In the genomic region with DNA sequence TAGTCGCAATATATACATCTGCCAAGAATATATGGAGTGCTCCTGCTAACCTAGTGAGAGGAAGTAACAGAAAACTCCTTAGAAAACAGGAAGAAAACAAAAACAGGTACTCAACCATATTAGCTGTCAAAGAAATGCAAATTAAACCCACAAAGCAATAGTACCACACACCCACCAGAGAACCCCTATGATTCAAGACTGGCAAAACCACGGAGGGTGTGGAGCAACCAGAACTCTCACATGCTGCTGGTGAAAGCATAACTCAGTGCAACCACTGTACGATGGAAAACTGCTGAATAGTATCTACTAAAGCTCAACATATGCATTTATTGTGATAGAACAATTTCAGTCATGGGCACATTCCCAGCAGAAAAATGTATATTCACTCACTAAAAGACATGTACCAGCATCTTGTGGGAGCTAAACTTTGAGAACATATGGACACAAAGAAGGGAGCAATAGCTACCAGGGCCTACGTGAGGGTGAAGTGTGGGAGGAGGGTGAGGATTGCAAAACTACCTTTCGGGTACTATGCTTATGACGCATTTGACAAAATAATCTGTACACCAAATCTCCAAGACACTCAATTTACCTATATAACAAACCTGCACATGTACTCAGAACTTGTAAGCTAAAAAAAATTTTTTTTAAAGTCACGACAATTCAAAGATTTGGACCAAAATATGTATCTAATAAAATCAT, we compare ENCODE assay signal across 13 cellular contexts.
DNase-seq lines count a peak whose midpoint lies in the region; ATAC-seq and TF ChIP-seq lines count a peak whose summit lies in the region.
"Had no signal": no experiment of that assay in that cellular context is flagged by ENCODE, and none has a peak within 500 bp of the region (broad histone marks: within the 10 kb centered on the region; RNA-seq: fewer than 3 reads in every experiment).

No MANE protein-coding gene starts in this region.

- TF ChIP-seq CTCF in KMS-11 (conservative IDR thresholded peaks at IDR 0.05; ENCODE audit: low read depth, low read length) (no peak), nephron progenitor cell (IDR thresholded peaks at IDR 0.05) (no peak)

- H2AFZ ChIP-seq in KMS-11 (ENCODE audit: low read depth) = no peak overlapping the region

- H3K36me3 ChIP-seq in KMS-11 (ENCODE audit: insufficient read depth) = no peaks in the 10 kb centered on the region

- H3K27me3 ChIP-seq in KMS-11 (ENCODE audit: insufficient read depth, low read depth) = no peaks in the 10 kb centered on the region

- H3K4me3 ChIP-seq in KMS-11 (IDR thresholded peaks at IDR 0.05; ENCODE audit: insufficient read depth, low read depth, low read length) = no peak overlapping the region

- no peaks in the 10 kb centered on the region for H3K9me3 Mint-ChIP-seq in memory B cell
- H3K9me3 Mint-ChIP-seq in nephron progenitor cell = no peaks in the 10 kb centered on the region
- H3K9me3 Mint-ChIP-seq: brain had no signal

- no peaks in the 10 kb centered on the region for H3K79me2 ChIP-seq in KMS-11 (ENCODE audit: insufficient read depth, low read depth)

- H3K27ac ChIP-seq in KMS-11 = no peak overlapping the region; the same call in 1 of the 2 replicates
- H3K27ac ChIP-seq: epithelial cell of prostate had no signal

- peaks cover 17% of the 10 kb centered on the region for H3K4me1 ChIP-seq in KMS-11 (ENCODE audit: low read depth, poor library complexity, severe bottlenecking)

- H3K27me3 Mint-ChIP-seq in memory B cell (peaks cover 17% of the 10 kb centered on the region), nephron progenitor cell (ENCODE audit: low read depth, poor library complexity) (peaks cover 7% of the 10 kb centered on the region)

- H3K4me3 Mint-ChIP-seq in memory B cell (no peak overlapping the region), nephron progenitor cell (no peak overlapping the region)
- H3K4me3 Mint-ChIP-seq: brain had no signal

- H3K9ac ChIP-seq in KMS-11 = no peak overlapping the region

- H4K20me1 ChIP-seq in KMS-11 (ENCODE audit: insufficient read depth) = no peaks in the 10 kb centered on the region

- H3K27ac Mint-ChIP-seq in memory B cell (no peak overlapping the region), nephron progenitor cell (no peak overlapping the region)
- H3K27ac Mint-ChIP-seq: brain had no signal

- DNase-seq in memory B cell (ENCODE audit: low spot score in 2 of 2) = no peak
- DNase-seq in nephron progenitor cell = no peak
- DNase-seq in GM19238 (ENCODE audit: insufficient read length, low spot score) = no peak
- DNase-seq in NCI-H1417 treated with DMSO at 0.1 percent for 48 hours (lab: John Stamatoyannopoulos, UW) = no peak
- DNase-seq: Calu3, KBM-7, RPMI8226, T1000 had no signal

- H3K36me3 Mint-ChIP-seq in memory B cell (no peaks in the 10 kb centered on the region), nephron progenitor cell (ENCODE audit: low read depth) (no peaks in the 10 kb centered on the region)
- H3K36me3 Mint-ChIP-seq: brain had no signal

- peak overlapping the region; percentile 21; the same call in 1 of the 2 replicates for H3K4me2 ChIP-seq in KMS-11

- peak; percentile 90 for ATAC-seq in GM18867 (IDR thresholded peaks at IDR 0.05; ENCODE audit: unreplicated experiment)
- ATAC-seq in GM21717 (IDR thresholded peaks at IDR 0.05; ENCODE audit: unreplicated experiment) = peak; percentile 83
- peak; percentile 65 for ATAC-seq in memory B cell (ENCODE audit: low read depth)

- peaks cover 5% of the 10 kb centered on the region for H3K4me1 Mint-ChIP-seq in memory B cell
- peaks cover 7% of the 10 kb centered on the region for H3K4me1 Mint-ChIP-seq in nephron progenitor cell
